In genomic region chr12:87439990-87440827, GRCh38 we compare ENCODE assay signal across 11 cellular contexts.
DNase-seq lines count a peak whose midpoint lies in the region; ATAC-seq and TF ChIP-seq lines count a peak whose summit lies in the region.
"Had no signal": no experiment of that assay in that cellular context is flagged by ENCODE, and none has a peak within 500 bp of the region (broad histone marks: within the 10 kb centered on the region; RNA-seq: fewer than 3 reads in every experiment).

No MANE protein-coding gene starts in this region.

- peak overlapping the region in 16 of 21 experiments; percentile 10 to 70 (median 32) for H3K27ac ChIP-seq in skin epidermis
- H3K27ac ChIP-seq: KMS-11, SK-N-MC had no signal

- no peak for TF ChIP-seq CTCF in fibroblast of villous mesenchyme (IDR thresholded peaks at IDR 0.05; ENCODE audit: insufficient read depth, low read depth, low read length)

- H3K4me3 ChIP-seq in fibroblast of villous mesenchyme (ENCODE audit: low read depth, low read length) (no peak overlapping the region), skin epidermis (no peak overlapping the region)
- H3K4me3 ChIP-seq: SK-N-MC had no signal

- ATAC-seq in GM21619 (IDR thresholded peaks at IDR 0.05; ENCODE audit: unreplicated experiment) (no peak), GM18858 (IDR thresholded peaks at IDR 0.05; ENCODE audit: unreplicated experiment) (no peak)
- ATAC-seq: stimulated activated naive CD8-positive, alpha-beta T cell treated with anti-CD3 and anti-CD28 coated beads, Interleukin-15, Interleukin-2, amounts not matched to agents 100 U/mL and 50 U/mL, for 24 hours had no signal

- DNase-seq in H4 (ENCODE audit: low spot score) (peak; percentile 81), T1000 (lab: John Stamatoyannopoulos, UW) (peak; percentile 42), fibroblast of villous mesenchyme (ENCODE audit: low read depth) (peak; percentile 77), NCI-H2227 treated with DMSO at 0.1 percent for 48 hours (lab: John Stamatoyannopoulos, UW) (no peak)
- no peak for DNase-seq in activated effector memory CD4-positive, alpha-beta T cell treated with Interleukin-2 at 50 U/mL for 16 hours
- DNase-seq: stimulated activated naive CD8-positive, alpha-beta T cell treated with anti-CD3 and anti-CD28 coated beads, Interleukin-15, Interleukin-2, amounts not matched to agents 100 U/mL and 50 U/mL, for 24 hours had no signal

Comparison
In these comparisons a context has a peak if more than half of its experiments do, and no peak if none do; other contexts are left out.
1. DNase-seq: peak in H4 (single experiment), T1000 (single experiment) and fibroblast of villous mesenchyme (single experiment); none in activated effector memory CD4-positive, alpha-beta T cell treated with Interleukin-2 at 50 U/mL for 16 hours (single experiment) and NCI-H2227 treated with DMSO at 0.1 percent for 48 hours (single experiment).